Comparison of ENCODE assay signal across 21 cellular contexts in the genomic region with DNA sequence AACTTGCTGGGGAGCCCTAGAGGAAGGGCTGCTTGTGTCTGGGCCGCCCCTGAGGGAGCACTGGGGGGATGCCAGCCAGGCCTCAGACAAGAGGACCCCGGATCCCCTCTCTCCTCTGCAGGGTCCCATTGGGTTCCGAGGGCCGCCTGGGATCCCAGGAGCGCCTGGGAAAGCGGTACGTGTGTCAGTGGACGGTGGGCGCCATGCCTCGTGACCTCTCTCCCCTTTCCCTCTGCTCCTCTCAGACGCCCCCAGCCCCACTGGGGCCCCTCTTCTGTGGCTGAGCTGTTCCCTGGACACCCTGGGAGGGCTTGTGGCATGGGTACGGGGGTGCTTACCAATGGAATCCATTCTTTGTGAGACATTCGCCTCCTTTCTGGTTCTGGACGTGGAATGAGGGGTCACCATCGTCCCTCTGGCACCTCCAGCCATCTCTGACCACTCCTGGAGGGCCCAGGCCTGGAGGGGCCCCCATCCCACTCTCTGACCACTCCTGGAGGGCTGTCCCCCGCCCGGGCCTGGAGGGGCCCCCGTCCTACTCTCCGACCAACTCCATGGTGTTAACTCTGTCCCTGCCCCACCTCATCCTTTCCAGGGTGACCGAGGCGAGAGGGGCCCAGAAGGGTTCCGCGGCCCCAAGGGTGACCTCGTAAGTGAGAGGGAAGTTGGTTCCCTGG. TPM values are rescaled to one million over a fixed set of nuclear protein-coding genes. Genes with fewer than 3 reads are reported as not detected.
DNase-seq lines count a peak whose midpoint lies in the region; ATAC-seq, FAIRE-seq and TF ChIP-seq lines count a peak whose summit lies in the region.
"Had no signal": no experiment of that assay in that cellular context is flagged by ENCODE, and none has a peak within 500 bp of the region (broad histone marks: within the 10 kb centered on the region; RNA-seq: fewer than 3 reads in every experiment).

No MANE protein-coding gene starts in this region.

- H3K27ac Mint-ChIP-seq in stimulated activated naive B cell treated with anti-CD40 and anti-IgM and Interleukin-4, amounts not matched to agents 10 μg/mL and 1 μg/mL and 100 μg/mL, for 72 hours, result no peak overlapping the region
- H3K27ac Mint-ChIP-seq: CD8-positive, alpha-beta T cell; HFFc6; IgD-negative memory B cell had no signal

- H3K27me3 ChIP-seq in BLaER1 (no peaks in the 10 kb centered on the region), Karpas-422 (ENCODE audit: low read length) (no peaks in the 10 kb centered on the region), pancreas (no peaks in the 10 kb centered on the region)

- no peaks in the 10 kb centered on the region for H3K27me3 Mint-ChIP-seq in stimulated activated naive B cell treated with anti-CD40 and anti-IgM and Interleukin-4, amounts not matched to agents 10 μg/mL and 1 μg/mL and 100 μg/mL, for 72 hours

- no peaks in the 10 kb centered on the region for H3K36me3 Mint-ChIP-seq in stimulated activated naive B cell treated with anti-CD40 and anti-IgM and Interleukin-4, amounts not matched to agents 10 μg/mL and 1 μg/mL and 100 μg/mL, for 72 hours
- H3K36me3 Mint-ChIP-seq: CD8-positive, alpha-beta T cell; IgD-negative memory B cell had no signal

- H3K9me3 ChIP-seq in BLaER1 (no peaks in the 10 kb centered on the region), Karpas-422 (ENCODE audit: low read length) (no peaks in the 10 kb centered on the region), kidney (ENCODE audit: control insufficient read depth in 1 of 2, low read length in 2 of 2) (no peaks in the 10 kb centered on the region), pancreas (no peaks in the 10 kb centered on the region)

- no peak for TF ChIP-seq CTCF in kidney (IDR thresholded peaks at IDR 0.05; ENCODE audit: borderline replicate concordance, extremely low read depth, insufficient read depth)
- TF ChIP-seq CTCF in pancreas (IDR thresholded peaks at IDR 0.05), result no peak

- H3K4me3 ChIP-seq in BLaER1 (no peak overlapping the region), Karpas-422 (ENCODE audit: low read length) (peak overlapping the region; percentile 37; the same call in 1 of the 2 replicates), kidney (ENCODE audit: low read length in 2 of 2) (no peak overlapping the region), pancreas (no peak overlapping the region)
- H3K4me3 ChIP-seq: GM12878 had no signal

- no peak for ATAC-seq in pancreas
- no peak for ATAC-seq in stimulated activated naive B cell treated with anti-CD40 and anti-IgM and Interleukin-4, amounts not matched to agents 10 μg/mL and 1 μg/mL and 100 μg/mL, for 72 hours (replicated peaks)
- ATAC-seq in left lobe of liver, result no peak
- ATAC-seq: CD8-positive, alpha-beta T cell; HCT116 had no signal

- FAIRE-seq in kidney (lab: Jason Lieb, UNC) (no peak), pancreas (lab: Jason Lieb, UNC) (no peak)
- FAIRE-seq: A204.1, GM12878, HTR-8/SVneo had no signal

- H3K36me3 ChIP-seq in BLaER1, result peaks cover 24% of the 10 kb centered on the region; the same call in 1 of the 2 replicates
- H3K36me3 ChIP-seq in Karpas-422 (ENCODE audit: insufficient read depth, low read length), result no peaks in the 10 kb centered on the region
- no peaks in the 10 kb centered on the region for H3K36me3 ChIP-seq in kidney (ENCODE audit: control insufficient read depth in 1 of 2, insufficient read depth in 2 of 2, low read length in 2 of 2)
- no peaks in the 10 kb centered on the region for H3K36me3 ChIP-seq in pancreas

- 0 out of 2 replicates have a peak overlapping the region, but pooled peaks have one; percentile 45 for H3K9ac ChIP-seq in BLaER1
- H3K9ac ChIP-seq in Karpas-422 (ENCODE audit: low read length), result peak overlapping the region; percentile 81
- H3K9ac ChIP-seq in kidney (ENCODE audit: low read length in 2 of 2), result no peak overlapping the region

- peaks cover 30% of the 10 kb centered on the region for H4K20me1 ChIP-seq in BLaER1
- H4K20me1 ChIP-seq in Karpas-422 (ENCODE audit: insufficient read depth, low read depth, low read length), result no peaks in the 10 kb centered on the region

- no peak overlapping the region for H3K4me3 Mint-ChIP-seq in stimulated activated naive B cell treated with anti-CD40 and anti-IgM and Interleukin-4, amounts not matched to agents 10 μg/mL and 1 μg/mL and 100 μg/mL, for 72 hours
- H3K4me3 Mint-ChIP-seq: CD8-positive, alpha-beta T cell; HFFc6 had no signal

- no peaks in the 10 kb centered on the region for H3K9me3 Mint-ChIP-seq in stimulated activated naive B cell treated with anti-CD40 and anti-IgM and Interleukin-4, amounts not matched to agents 10 μg/mL and 1 μg/mL and 100 μg/mL, for 72 hours
- H3K9me3 Mint-ChIP-seq: CD8-positive, alpha-beta T cell; HFFc6; IgD-negative memory B cell had no signal

- DNase-seq in Karpas-422 (no peak), kidney (peak; percentile 74), pancreas (peak in 4 of 6 donors; percentile 4 to 53 (median 42)), iPS-NIHi7 (ENCODE audit: extremely low spot score) (no peak), NCI-H226 (no peak), left lobe of liver (ENCODE audit: low spot score) (no peak)
- no peak for DNase-seq in stimulated activated naive B cell treated with anti-CD40 and anti-IgM and Interleukin-4, amounts not matched to agents 10 μg/mL and 1 μg/mL and 100 μg/mL, for 72 hours
- DNase-seq: ACHN, Calu3, DND-41, EL, GOT3, H7, HFFc6 had no signal

- H3K9me2 ChIP-seq in Karpas-422 (replicated peaks; ENCODE audit: insufficient read depth, low read length), result no peaks in the 10 kb centered on the region

- H3K4me1 ChIP-seq in BLaER1 (peaks cover 96% of the 10 kb centered on the region), Karpas-422 (ENCODE audit: low read length) (peaks cover 81% of the 10 kb centered on the region), kidney (ENCODE audit: control insufficient read depth in 1 of 2, insufficient read depth in 1 of 2, low read depth in 1 of 2, low read length in 2 of 2) (peaks cover 0 to 5% of the 10 kb centered on the region in 2 donors), pancreas (peaks cover 0 to 7% (median 0%) of the 10 kb centered on the region in 3 donors)

- H2AFZ ChIP-seq in Karpas-422 (ENCODE audit: low read length), result no peak overlapping the region

- H3K4me1 Mint-ChIP-seq in stimulated activated naive B cell treated with anti-CD40 and anti-IgM and Interleukin-4, amounts not matched to agents 10 μg/mL and 1 μg/mL and 100 μg/mL, for 72 hours, result peaks cover 9 to 27% of the 10 kb centered on the region in 2 donors

- intact Hi-C loops in kidney (cut with DNase I) (no loop called here), pancreas (cut with DNase I) (no loop called here)

- no peaks in the 10 kb centered on the region for H3K79me2 ChIP-seq in Karpas-422 (ENCODE audit: low read length)

- H3K4me2 ChIP-seq in BLaER1 (peak overlapping the region; percentile 85), Karpas-422 (ENCODE audit: low read depth, low read length, poor library complexity, severe bottlenecking) (peak overlapping the region; percentile 77)

- peak overlapping the region; percentile 64 for H3K27ac ChIP-seq in BLaER1
- H3K27ac ChIP-seq in Karpas-422 (ENCODE audit: low read length), result peak overlapping the region; percentile 97
- no peak overlapping the region for H3K27ac ChIP-seq in kidney (ENCODE audit: low read depth in 2 of 2, low read length in 2 of 2)
- no peak overlapping the region for H3K27ac ChIP-seq in pancreas

- 78 to 90% methylated on average over 23 to 24 of the region's 24 CpGs for WGBS in pancreas, 2 donors

RNA-seq across cellular contexts. Expression of gene COL9A3, which starts 9.9 kb away (rescaled TPM):
- total RNA-seq in Karpas-422 (2014; rRNA removed; shearing (Covaris generic); ENCODE audit: low replicate concordance), result 41.2 and 87.5 TPM in 2 replicates
- total RNA-seq in kidney (4.3 TPM), pancreas (10 to 100 TPM in 1 of 6 donors, 1 to 10 TPM in 5; 1.7 to 35.2 (median 7.3) TPM), left lobe of liver (4.0 TPM)
- polyA plus RNA-seq in kidney (ENCODE audit: insufficient read depth, low read depth, low replicate concordance) (2.3 TPM), pancreas (100 to 1,000 TPM; 149 to 183 TPM)
- total RNA-seq: CD8-positive, alpha-beta T cell had no signal

RNA-seq across cellular contexts. Expression of gene OGFR, which starts 22.1 kb away (rescaled TPM):
- total RNA-seq in Karpas-422 (2014; rRNA removed; shearing (Covaris generic); ENCODE audit: low replicate concordance), result 23.8 and 99.0 TPM in 2 replicates
- total RNA-seq in kidney (46.8 TPM), pancreas (10 to 100 TPM; 18.1 to 25.4 (median 21.0) TPM), left lobe of liver (49.5 TPM)
- polyA plus RNA-seq in kidney (ENCODE audit: insufficient read depth, low read depth, low replicate concordance) (33.7 TPM), pancreas (10 to 100 TPM; 50.8 to 79.5 TPM)

RNA-seq across cellular contexts. Expression of gene MRGBP, which starts 30.5 kb away (rescaled TPM):
- total RNA-seq in Karpas-422 (2014; rRNA removed; shearing (Covaris generic); ENCODE audit: low replicate concordance), result 17.9 and 31.9 TPM in 2 replicates
- 7.6 TPM for total RNA-seq in kidney
- 9.0 TPM for polyA plus RNA-seq in kidney (ENCODE audit: insufficient read depth, low read depth, low replicate concordance)
- total RNA-seq in pancreas, result 1 to 10 TPM; 2.6 to 4.4 (median 3.7) TPM
- 10 to 100 TPM in 1 of 2 donors, 1 to 10 TPM in 1; 5.3 to 11.3 TPM for polyA plus RNA-seq in pancreas
- 5.5 TPM for total RNA-seq in left lobe of liver

RNA-seq across cellular contexts. Expression of gene TCFL5, which starts 34.8 kb away (rescaled TPM):
- total RNA-seq in Karpas-422 (2014; rRNA removed; shearing (Covaris generic); ENCODE audit: low replicate concordance), result 11.3 and 11.5 TPM in 2 replicates
- total RNA-seq in kidney (11.5 TPM), pancreas (1 to 10 TPM; 3.5 to 4.9 (median 4.0) TPM), left lobe of liver (6.2 TPM)
- polyA plus RNA-seq in kidney (ENCODE audit: insufficient read depth, low read depth, low replicate concordance) (6.1 TPM), pancreas (1 to 10 TPM; 2.5 to 4.9 TPM)

Comparison
In these comparisons a context has a peak if more than half of its experiments do, and no peak if none do; other contexts are left out.
1. H3K27ac ChIP-seq: peak in BLaER1 (single experiment) and Karpas-422 (single experiment); none in kidney (0 of 2) and pancreas (0 of 4).
2. H3K9ac ChIP-seq: peak in BLaER1 (single experiment) and Karpas-422 (single experiment); none in kidney (0 of 2).
3. DNase-seq: peak in kidney (single experiment) and pancreas (4 of 6); none in Karpas-422 (single experiment), stimulated activated naive B cell treated with anti-CD40 and anti-IgM and Interleukin-4, amounts not matched to agents 10 μg/mL and 1 μg/mL and 100 μg/mL, for 72 hours (single experiment), iPS-NIHi7 (single experiment), NCI-H226 (single experiment) and left lobe of liver (single experiment).